ENCODE assay signal across 8 cellular contexts in genomic region chr7:24576171-24577052, GRCh38.
A peak's percentile ranks its signal among the peaks of the same experiment; 100 is the strongest.
DNase-seq lines count a peak whose midpoint lies in the region; ATAC-seq and TF ChIP-seq lines count a peak whose summit lies in the region.

No MANE protein-coding gene starts in this region.

- H3K27ac ChIP-seq in VCaP, result peak overlapping the region; percentile 94

- ATAC-seq in HG03095 (IDR thresholded peaks at IDR 0.05; ENCODE audit: unreplicated experiment), result peak; percentile 31

- H3K4me3 ChIP-seq in GM12865 (ENCODE audit: low read depth, low read length), result no peak overlapping the region

- DNase-seq in AG08396 (ENCODE audit: low spot score) (peak; percentile 60), GM12865 (ENCODE audit: low read depth) (peak; percentile 79), NCI-H2107 (lab: John Stamatoyannopoulos, UW) (peak; percentile 51), hepatic stellate cell (ENCODE audit: low spot score) (peak; percentile 62), stromal cell of bone marrow (ENCODE audit: low read depth) (peak; percentile 46), NCI-H128 (lab: John Stamatoyannopoulos, UW; ENCODE audit: unreplicated experiment) (no peak)

- TF ChIP-seq CTCF in GM12865 (IDR thresholded peaks at IDR 0.05; ENCODE audit: insufficient read depth, low read depth, low read length, missing control alignments), result peak; percentile 66
- TF ChIP-seq CTCF in VCaP (conservative IDR thresholded peaks at IDR 0.05), result peak; percentile 81
